In genomic region chr17:19002805-19003542, GRCh38 we compare ENCODE assay signal across 10 cellular contexts. TPM values are rescaled to one million over a fixed set of nuclear protein-coding genes. Genes with fewer than 3 reads are reported as not detected.
DNase-seq lines count a peak whose midpoint lies in the region; FAIRE-seq and TF ChIP-seq lines count a peak whose summit lies in the region.
"Had no signal": no experiment of that assay in that cellular context is flagged by ENCODE, and none has a peak within 500 bp of the region (broad histone marks: within the 10 kb centered on the region; RNA-seq: fewer than 3 reads in every experiment).

No MANE protein-coding gene starts in this region.

- peaks cover 7% of the 10 kb centered on the region for H4K20me1 ChIP-seq in keratinocyte (ENCODE audit: control insufficient read depth, extremely low read depth, insufficient read depth, low read length)

- no peak for TF ChIP-seq CTCF in keratinocyte (optimal IDR thresholded peaks at IDR 0.05 in 1 of 3, IDR thresholded peaks at IDR 0.05 in 1 of 3, conservative IDR thresholded peaks at IDR 0.05 in 1 of 3; ENCODE audit: extremely low read depth in 1 of 3, insufficient read depth in 2 of 3, low read length in 3 of 3)

- peaks cover 7 to 34% of the 10 kb centered on the region in 2 experiments for H3K36me3 ChIP-seq in keratinocyte (ENCODE audit: control insufficient read depth in 2 of 2, extremely low read depth in 1 of 2, insufficient read depth in 2 of 2, low read length in 2 of 2)

- H3K4me1 ChIP-seq in keratinocyte (ENCODE audit: control insufficient read depth, extremely low read depth, insufficient read depth, low read length): peaks cover 53% of the 10 kb centered on the region

- peak; percentile 24 for DNase-seq in stimulated activated CD4-positive, alpha-beta T cell treated with anti-CD3 and anti-CD28 coated beads, Interleukin-15, amount 100 ng/mL, for 24 hours
- DNase-seq in stimulated activated CD4-positive, alpha-beta T cell treated with anti-CD3 and anti-CD28 coated beads, Interleukin-4, amount 100 ng/mL, for 1 hour: no peak
- DNase-seq in amniotic epithelial cell (ENCODE audit: low read depth) (peak; percentile 59), keratinocyte (ENCODE audit: low read depth, low spot score) (no peak), NCI-H446 (lab: John Stamatoyannopoulos, UW) (no peak), H4 (ENCODE audit: low spot score) (no peak), C1 segment of cervical spinal cord (lab: John Stamatoyannopoulos, UW) (no peak)
- DNase-seq in activated effector memory CD4-positive, alpha-beta T cell treated with Interleukin-2 at 50 U/mL for 16 hours: no peak
- DNase-seq: GF-D8 had no signal

- no peak overlapping the region for H2AFZ ChIP-seq in keratinocyte (ENCODE audit: control insufficient read depth, low read length)

- no peaks in the 10 kb centered on the region for H3K27me3 ChIP-seq in keratinocyte (ENCODE audit: control insufficient read depth, extremely low read depth, insufficient read depth, low read length)

- peak overlapping the region; percentile 96 for H3K27ac ChIP-seq in keratinocyte (ENCODE audit: control insufficient read depth, insufficient read depth, low read length)

- FAIRE-seq in keratinocyte (lab: Jason Lieb, UNC): peak; percentile 94
- FAIRE-seq: TTC549 had no signal

- dilution Hi-C loops in keratinocyte (cut with MboI; ENCODE audit: extremely low pct_ligation_motif_present, low sequenced_read_pairs): no loop called here

- H3K4me2 ChIP-seq in keratinocyte (ENCODE audit: control insufficient read depth, extremely low read depth, insufficient read depth, low read depth, low read length): peak overlapping the region; percentile 96

- H3K4me3 ChIP-seq in keratinocyte (ENCODE audit: control insufficient read depth in 2 of 3, extremely low read depth in 1 of 3, insufficient read depth in 2 of 3, low read depth in 1 of 3, low read length in 3 of 3): peak overlapping the region; percentile 71 to 84 (median 78)

- H3K9me3 ChIP-seq in keratinocyte (ENCODE audit: control insufficient read depth, low read depth, low read length): no peaks in the 10 kb centered on the region

- H3K9ac ChIP-seq in keratinocyte (ENCODE audit: control insufficient read depth, extremely low read depth, insufficient read depth, low read length): peak overlapping the region; percentile 87

- peaks cover 50% of the 10 kb centered on the region for H3K79me2 ChIP-seq in keratinocyte (ENCODE audit: control insufficient read depth, insufficient read depth, low read length)

- H3K9me1 ChIP-seq in keratinocyte (ENCODE audit: control insufficient read depth, extremely low read depth, insufficient read depth, low read length): peaks cover 4% of the 10 kb centered on the region

RNA-seq across cellular contexts. Expression of gene FAM83G, which starts 1.6 kb away (rescaled TPM):
- 23.2 to 29.8 TPM (median 23.7 TPM) in 3 replicates for polyA plus RNA-seq in keratinocyte
- 17.7 TPM for polyA plus RNA-seq in keratinocyte (2011; ENCODE audit: low read depth)
- 15.2 and 25.5 TPM in 2 replicates for polyA plus RNA-seq in keratinocyte (2011; cell fraction: cytosol; rRNA removed)
- polyA plus RNA-seq in keratinocyte (2011; cell fraction: nucleus; rRNA removed): 57.1 and 69.8 TPM in 2 replicates
- 30.2 and 48.6 TPM in 2 replicates for polyA plus RNA-seq in keratinocyte (2012; ENCODE audit: low replicate concordance)
- 29.1 to 51.3 TPM (median 33.1 TPM) in 3 replicates for polyA minus RNA-seq in keratinocyte
- polyA minus RNA-seq in keratinocyte (2011; cell fraction: cytosol; rRNA and poly(A)+ RNA removed): 58.1 TPM
- 67.7 and 69.3 TPM in 2 replicates for polyA minus RNA-seq in keratinocyte (2011; cell fraction: nucleus; rRNA and poly(A)+ RNA removed)
- 4.4 and 5.9 TPM in 2 replicates for total RNA-seq in H4 (2014; rRNA removed; shearing (Covaris generic))

RNA-seq across cellular contexts. Expression of gene GRAP, which starts 43.8 kb away (rescaled TPM):
- 0.02 to 0.05 TPM (median 0.03 TPM) in 3 replicates for polyA plus RNA-seq in keratinocyte
- not detected for polyA plus RNA-seq in keratinocyte (2011; ENCODE audit: low read depth)
- polyA plus RNA-seq in keratinocyte (2011; cell fraction: cytosol; rRNA removed): 0.04 TPM in 1 of 2 replicates, not detected in the other
- polyA plus RNA-seq in keratinocyte (2011; cell fraction: nucleus; rRNA removed): 0.12 TPM in 1 of 2 replicates, not detected in the other
- not detected in 2 replicates for polyA plus RNA-seq in keratinocyte (2012; ENCODE audit: low replicate concordance)
- not detected in 3 replicates for polyA minus RNA-seq in keratinocyte
- polyA minus RNA-seq in keratinocyte (2011; cell fraction: cytosol; rRNA and poly(A)+ RNA removed): not detected
- polyA minus RNA-seq in keratinocyte (2011; cell fraction: nucleus; rRNA and poly(A)+ RNA removed): not detected in 2 replicates
- total RNA-seq in H4 (2014; rRNA removed; shearing (Covaris generic)): 0.23 TPM in 1 of 2 replicates, not detected in the other

RNA-seq across cellular contexts. Expression of gene SLC5A10, which starts 51.0 kb away (rescaled TPM):
- 0.02 to 0.04 TPM in 2 of 3 replicates, not detected in the other for polyA plus RNA-seq in keratinocyte
- polyA plus RNA-seq in keratinocyte (2011; ENCODE audit: low read depth): 0.07 TPM
- polyA plus RNA-seq in keratinocyte (2011; cell fraction: cytosol; rRNA removed): 0.03 TPM in 1 of 2 replicates, not detected in the other
- 0.08 and 0.14 TPM in 2 replicates for polyA plus RNA-seq in keratinocyte (2011; cell fraction: nucleus; rRNA removed)
- 0.27 TPM in 1 of 2 replicates, not detected in the other for polyA plus RNA-seq in keratinocyte (2012; ENCODE audit: low replicate concordance)
- polyA minus RNA-seq in keratinocyte: not detected in 3 replicates
- polyA minus RNA-seq in keratinocyte (2011; cell fraction: cytosol; rRNA and poly(A)+ RNA removed): not detected
- 0.31 and 0.32 TPM in 2 replicates for polyA minus RNA-seq in keratinocyte (2011; cell fraction: nucleus; rRNA and poly(A)+ RNA removed)
- 0.10 TPM in 1 of 2 replicates, not detected in the other for total RNA-seq in H4 (2014; rRNA removed; shearing (Covaris generic))

Comparison
In these comparisons a context has a peak if more than half of its experiments do, and no peak if none do; other contexts are left out.
1. DNase-seq: peak in stimulated activated CD4-positive, alpha-beta T cell treated with anti-CD3 and anti-CD28 coated beads, Interleukin-15, amount 100 ng/mL, for 24 hours (single experiment) and amniotic epithelial cell (single experiment); none in stimulated activated CD4-positive, alpha-beta T cell treated with anti-CD3 and anti-CD28 coated beads, Interleukin-4, amount 100 ng/mL, for 1 hour (single experiment), keratinocyte (single experiment), activated effector memory CD4-positive, alpha-beta T cell treated with Interleukin-2 at 50 U/mL for 16 hours (single experiment), NCI-H446 (0 of 2), H4 (single experiment) and C1 segment of cervical spinal cord (0 of 14).